Comparison of ENCODE assay signal across 2 cellular contexts in the genomic region with DNA sequence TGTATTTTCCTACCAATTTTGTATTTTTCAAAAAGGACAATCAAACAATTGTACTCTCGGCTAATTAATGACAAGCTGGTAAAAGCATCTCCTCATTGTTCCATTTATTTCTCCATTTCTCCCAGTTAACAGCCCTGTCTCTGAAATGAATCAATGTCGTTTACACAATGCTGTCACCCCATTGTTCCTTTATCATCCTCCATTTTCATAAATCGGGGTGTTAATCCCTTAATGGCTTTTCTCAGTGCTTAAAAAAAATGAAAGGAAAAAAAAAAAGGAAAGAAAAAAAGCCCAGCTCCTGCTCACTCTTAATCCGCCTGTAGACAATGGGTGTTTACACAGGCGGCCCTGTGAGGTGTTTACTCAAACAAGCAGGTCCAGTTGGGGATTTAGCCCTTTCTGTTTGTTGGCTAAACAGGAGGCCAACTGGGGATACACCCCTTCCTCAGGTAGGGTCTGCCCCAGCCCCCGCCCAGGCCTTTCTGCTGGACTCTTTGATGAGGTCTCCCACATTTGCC.
TF ChIP-seq lines count a peak whose summit lies in the region.

No MANE protein-coding gene starts in this region.

TF ChIP-seq in GM23338, 12 proteins besides CTCF, POLR2A, EP300 and RAD21 (continued from another document):
- TF ChIP-seq, protein P1, sequence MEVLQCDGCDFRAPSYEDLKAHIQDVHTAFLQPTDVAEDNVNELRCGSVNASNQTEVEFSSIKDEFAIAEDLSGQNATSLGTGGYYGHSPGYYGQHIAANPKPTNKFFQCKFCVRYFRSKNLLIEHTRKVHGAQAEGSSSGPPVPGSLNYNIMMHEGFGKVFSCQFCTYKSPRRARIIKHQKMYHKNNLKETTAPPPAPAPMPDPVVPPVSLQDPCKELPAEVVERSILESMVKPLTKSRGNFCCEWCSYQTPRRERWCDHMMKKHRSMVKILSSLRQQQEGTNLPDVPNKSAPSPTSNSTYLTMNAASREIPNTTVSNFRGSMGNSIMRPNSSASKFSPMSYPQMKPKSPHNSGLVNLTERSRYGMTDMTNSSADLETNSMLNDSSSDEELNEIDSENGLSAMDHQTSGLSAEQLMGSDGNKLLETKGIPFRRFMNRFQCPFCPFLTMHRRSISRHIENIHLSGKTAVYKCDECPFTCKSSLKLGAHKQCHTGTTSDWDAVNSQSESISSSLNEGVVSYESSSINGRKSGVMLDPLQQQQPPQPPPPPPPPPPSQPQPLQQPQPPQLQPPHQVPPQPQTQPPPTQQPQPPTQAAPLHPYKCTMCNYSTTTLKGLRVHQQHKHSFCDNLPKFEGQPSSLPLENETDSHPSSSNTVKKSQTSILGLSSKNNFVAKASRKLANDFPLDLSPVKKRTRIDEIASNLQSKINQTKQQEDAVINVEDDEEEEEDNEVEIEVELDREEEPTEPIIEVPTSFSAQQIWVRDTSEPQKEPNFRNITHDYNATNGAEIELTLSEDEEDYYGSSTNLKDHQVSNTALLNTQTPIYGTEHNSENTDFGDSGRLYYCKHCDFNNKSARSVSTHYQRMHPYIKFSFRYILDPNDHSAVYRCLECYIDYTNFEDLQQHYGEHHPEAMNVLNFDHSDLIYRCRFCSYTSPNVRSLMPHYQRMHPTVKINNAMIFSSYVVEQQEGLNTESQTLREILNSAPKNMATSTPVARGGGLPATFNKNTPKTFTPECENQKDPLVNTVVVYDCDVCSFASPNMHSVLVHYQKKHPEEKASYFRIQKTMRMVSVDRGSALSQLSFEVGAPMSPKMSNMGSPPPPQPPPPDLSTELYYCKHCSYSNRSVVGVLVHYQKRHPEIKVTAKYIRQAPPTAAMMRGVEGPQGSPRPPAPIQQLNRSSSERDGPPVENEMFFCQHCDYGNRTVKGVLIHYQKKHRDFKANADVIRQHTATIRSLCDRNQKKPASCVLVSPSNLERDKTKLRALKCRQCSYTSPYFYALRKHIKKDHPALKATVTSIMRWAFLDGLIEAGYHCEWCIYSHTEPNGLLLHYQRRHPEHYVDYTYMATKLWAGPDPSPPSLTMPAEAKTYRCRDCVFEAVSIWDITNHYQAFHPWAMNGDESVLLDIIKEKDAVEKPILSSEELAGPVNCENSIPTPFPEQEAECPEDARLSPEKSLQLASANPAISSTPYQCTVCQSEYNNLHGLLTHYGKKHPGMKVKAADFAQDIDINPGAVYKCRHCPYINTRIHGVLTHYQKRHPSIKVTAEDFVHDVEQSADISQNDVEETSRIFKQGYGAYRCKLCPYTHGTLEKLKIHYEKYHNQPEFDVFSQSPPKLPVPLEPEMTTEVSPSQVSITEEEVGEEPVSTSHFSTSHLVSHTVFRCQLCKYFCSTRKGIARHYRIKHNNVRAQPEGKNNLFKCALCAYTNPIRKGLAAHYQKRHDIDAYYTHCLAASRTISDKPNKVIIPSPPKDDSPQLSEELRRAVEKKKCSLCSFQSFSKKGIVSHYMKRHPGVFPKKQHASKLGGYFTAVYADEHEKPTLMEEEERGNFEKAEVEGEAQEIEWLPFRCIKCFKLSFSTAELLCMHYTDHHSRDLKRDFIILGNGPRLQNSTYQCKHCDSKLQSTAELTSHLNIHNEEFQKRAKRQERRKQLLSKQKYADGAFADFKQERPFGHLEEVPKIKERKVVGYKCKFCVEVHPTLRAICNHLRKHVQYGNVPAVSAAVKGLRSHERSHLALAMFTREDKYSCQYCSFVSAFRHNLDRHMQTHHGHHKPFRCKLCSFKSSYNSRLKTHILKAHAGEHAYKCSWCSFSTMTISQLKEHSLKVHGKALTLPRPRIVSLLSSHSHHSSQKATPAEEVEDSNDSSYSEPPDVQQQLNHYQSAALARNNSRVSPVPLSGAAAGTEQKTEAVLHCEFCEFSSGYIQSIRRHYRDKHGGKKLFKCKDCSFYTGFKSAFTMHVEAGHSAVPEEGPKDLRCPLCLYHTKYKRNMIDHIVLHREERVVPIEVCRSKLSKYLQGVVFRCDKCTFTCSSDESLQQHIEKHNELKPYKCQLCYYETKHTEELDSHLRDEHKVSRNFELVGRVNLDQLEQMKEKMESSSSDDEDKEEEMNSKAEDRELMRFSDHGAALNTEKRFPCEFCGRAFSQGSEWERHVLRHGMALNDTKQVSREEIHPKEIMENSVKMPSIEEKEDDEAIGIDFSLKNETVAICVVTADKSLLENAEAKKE (CRISPR knock-in tag; IDR thresholded peaks at IDR 0.05), result no peak
- TF ChIP-seq JUNB (IDR thresholded peaks at IDR 0.05; ENCODE audit: unreplicated experiment) (no peak), EZH2 (IDR thresholded peaks at IDR 0.05; ENCODE audit: low read depth, unreplicated experiment) (no peak), NANOG (IDR thresholded peaks at IDR 0.05; ENCODE audit: borderline replicate concordance) (no peak), STAT1 (IDR thresholded peaks at IDR 0.05; ENCODE audit: unreplicated experiment) (no peak), ZNF331 (CRISPR knock-in tag; IDR thresholded peaks at IDR 0.05; ENCODE audit: low read depth) (no peak), POLR2AphosphoS5 (IDR thresholded peaks at IDR 0.05; ENCODE audit: low read depth) (no peak)
- TF ChIP-seq, protein P2, sequence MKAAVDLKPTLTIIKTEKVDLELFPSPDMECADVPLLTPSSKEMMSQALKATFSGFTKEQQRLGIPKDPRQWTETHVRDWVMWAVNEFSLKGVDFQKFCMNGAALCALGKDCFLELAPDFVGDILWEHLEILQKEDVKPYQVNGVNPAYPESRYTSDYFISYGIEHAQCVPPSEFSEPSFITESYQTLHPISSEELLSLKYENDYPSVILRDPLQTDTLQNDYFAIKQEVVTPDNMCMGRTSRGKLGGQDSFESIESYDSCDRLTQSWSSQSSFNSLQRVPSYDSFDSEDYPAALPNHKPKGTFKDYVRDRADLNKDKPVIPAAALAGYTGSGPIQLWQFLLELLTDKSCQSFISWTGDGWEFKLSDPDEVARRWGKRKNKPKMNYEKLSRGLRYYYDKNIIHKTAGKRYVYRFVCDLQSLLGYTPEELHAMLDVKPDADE (IDR thresholded peaks at IDR 0.05), result no peak
- TF ChIP-seq, protein P3, sequence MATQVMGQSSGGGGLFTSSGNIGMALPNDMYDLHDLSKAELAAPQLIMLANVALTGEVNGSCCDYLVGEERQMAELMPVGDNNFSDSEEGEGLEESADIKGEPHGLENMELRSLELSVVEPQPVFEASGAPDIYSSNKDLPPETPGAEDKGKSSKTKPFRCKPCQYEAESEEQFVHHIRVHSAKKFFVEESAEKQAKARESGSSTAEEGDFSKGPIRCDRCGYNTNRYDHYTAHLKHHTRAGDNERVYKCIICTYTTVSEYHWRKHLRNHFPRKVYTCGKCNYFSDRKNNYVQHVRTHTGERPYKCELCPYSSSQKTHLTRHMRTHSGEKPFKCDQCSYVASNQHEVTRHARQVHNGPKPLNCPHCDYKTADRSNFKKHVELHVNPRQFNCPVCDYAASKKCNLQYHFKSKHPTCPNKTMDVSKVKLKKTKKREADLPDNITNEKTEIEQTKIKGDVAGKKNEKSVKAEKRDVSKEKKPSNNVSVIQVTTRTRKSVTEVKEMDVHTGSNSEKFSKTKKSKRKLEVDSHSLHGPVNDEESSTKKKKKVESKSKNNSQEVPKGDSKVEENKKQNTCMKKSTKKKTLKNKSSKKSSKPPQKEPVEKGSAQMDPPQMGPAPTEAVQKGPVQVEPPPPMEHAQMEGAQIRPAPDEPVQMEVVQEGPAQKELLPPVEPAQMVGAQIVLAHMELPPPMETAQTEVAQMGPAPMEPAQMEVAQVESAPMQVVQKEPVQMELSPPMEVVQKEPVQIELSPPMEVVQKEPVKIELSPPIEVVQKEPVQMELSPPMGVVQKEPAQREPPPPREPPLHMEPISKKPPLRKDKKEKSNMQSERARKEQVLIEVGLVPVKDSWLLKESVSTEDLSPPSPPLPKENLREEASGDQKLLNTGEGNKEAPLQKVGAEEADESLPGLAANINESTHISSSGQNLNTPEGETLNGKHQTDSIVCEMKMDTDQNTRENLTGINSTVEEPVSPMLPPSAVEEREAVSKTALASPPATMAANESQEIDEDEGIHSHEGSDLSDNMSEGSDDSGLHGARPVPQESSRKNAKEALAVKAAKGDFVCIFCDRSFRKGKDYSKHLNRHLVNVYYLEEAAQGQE (IDR thresholded peaks at IDR 0.05; ENCODE audit: unreplicated experiment), result no peak
TF ChIP-seq in GM23338: peak in this region for 0.

TF ChIP-seq in neural cell, 6 proteins besides CTCF, POLR2A, EP300 and RAD21 (continued from another document):
- TF ChIP-seq, protein P3 (IDR thresholded peaks at IDR 0.05; ENCODE audit: borderline replicate concordance), result no peak
- TF ChIP-seq MXI1 (conservative IDR thresholded peaks at IDR 0.05; ENCODE audit: poor library complexity, severe bottlenecking), result no peak
- TF ChIP-seq SMC3 (conservative IDR thresholded peaks at IDR 0.05; ENCODE audit: poor library complexity), result no peak
- TF ChIP-seq EZH2 (IDR thresholded peaks at IDR 0.05; ENCODE audit: borderline replicate concordance, insufficient read depth, low read length, poor library complexity, severe bottlenecking), result no peak
